In the genomic region with DNA sequence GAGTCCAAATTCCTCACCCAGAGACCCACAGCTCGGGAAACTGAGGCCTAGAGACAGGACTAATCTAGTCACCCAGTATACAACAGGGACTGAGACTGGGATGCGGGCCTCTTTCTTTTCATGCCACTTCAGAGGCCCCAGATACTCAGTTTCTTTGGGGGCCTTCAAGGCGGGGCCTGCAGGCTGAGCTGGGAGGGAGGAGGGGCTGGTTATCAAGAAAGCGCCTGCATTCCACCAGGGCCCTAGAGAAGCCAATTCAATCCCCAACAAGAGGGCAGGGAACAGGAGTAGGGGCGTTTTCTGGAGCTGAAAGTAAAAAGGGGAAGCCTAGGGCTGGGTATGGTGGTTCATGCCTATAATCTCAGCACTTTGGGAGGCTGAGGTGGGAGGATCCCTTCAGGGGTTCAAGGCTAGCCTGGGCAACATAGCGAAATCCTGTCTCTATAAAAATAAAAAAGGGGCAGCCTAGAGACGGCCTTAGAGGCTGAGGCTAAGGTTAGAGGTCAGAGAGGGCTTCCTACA, we compare ENCODE assay signal across 11 cellular contexts. TPM values are rescaled to one million over a fixed set of nuclear protein-coding genes. Genes with fewer than 3 reads are reported as not detected.
DNase-seq lines count a peak whose midpoint lies in the region; ATAC-seq and TF ChIP-seq lines count a peak whose summit lies in the region.
"Had no signal": no experiment of that assay in that cellular context is flagged by ENCODE, and none has a peak within 500 bp of the region (broad histone marks: within the 10 kb centered on the region; RNA-seq: fewer than 3 reads in every experiment).

No MANE protein-coding gene starts in this region.

- no peak for DNase-seq in CD14-positive monocyte (ENCODE audit: low spot score)
- peak; percentile 31 for DNase-seq in neural progenitor cell (ENCODE audit: low spot score)
- DNase-seq in stimulated activated CD4-positive, alpha-beta T cell treated with anti-CD3 and anti-CD28 coated beads, Interleukin-12 subunit alpha, Interleukin-12 subunit beta, amount 100 ng/mL, for 4 hours: no peak
- no peak for DNase-seq in cortex of kidney (lab: John Stamatoyannopoulos, UW)
- DNase-seq in NCI-H1436 (lab: John Stamatoyannopoulos, UW): no peak

- no peak for ATAC-seq in GM19397 (IDR thresholded peaks at IDR 0.05; ENCODE audit: unreplicated experiment)

- H3K9me3 ChIP-seq in KOPT-K1 (ENCODE audit: insufficient read depth, low read length, poor library complexity, severe bottlenecking) (no peaks in the 10 kb centered on the region), neural progenitor cell (ENCODE audit: low read depth) (no peaks in the 10 kb centered on the region)
- H3K9me3 ChIP-seq: Peyer's patch had no signal

- H3K4me1 Mint-ChIP-seq in CD14-positive monocyte (peaks cover 27% of the 10 kb centered on the region), neural progenitor cell (peaks cover 24% of the 10 kb centered on the region)

- H3K4me2 ChIP-seq in neural progenitor cell: peak overlapping the region; percentile 93

- peaks cover 17% of the 10 kb centered on the region for H3K4me1 ChIP-seq in neural progenitor cell

- H2AFZ ChIP-seq in neural progenitor cell (replicated peaks): no peak overlapping the region

- no peak overlapping the region for H3K4me3 ChIP-seq in neural progenitor cell

- H3K4me3 Mint-ChIP-seq in CD14-positive monocyte (peak overlapping the region; percentile 97 to 99), neural progenitor cell (peak overlapping the region; percentile 93)

- H3K36me3 Mint-ChIP-seq in CD14-positive monocyte (peaks cover 34 to 38% of the 10 kb centered on the region in 2 donors), neural progenitor cell (peaks cover 4% of the 10 kb centered on the region)

- peaks cover 0 to 3% (median 0%) of the 10 kb centered on the region in 7 donors for H3K9me3 Mint-ChIP-seq in CD14-positive monocyte
- H3K9me3 Mint-ChIP-seq in neural progenitor cell: no peaks in the 10 kb centered on the region

- peak overlapping the region; percentile 98 for H3K9ac ChIP-seq in neural progenitor cell

- peaks cover 35% of the 10 kb centered on the region for H3K36me3 ChIP-seq in KOPT-K1 (ENCODE audit: insufficient read depth, low read length)
- no peaks in the 10 kb centered on the region for H3K36me3 ChIP-seq in neural progenitor cell

- H3K27me3 Mint-ChIP-seq in CD14-positive monocyte (ENCODE audit: low read depth in 3 of 3): peaks cover 0 to 2% (median 0%) of the 10 kb centered on the region in 3 donors
- H3K27me3 Mint-ChIP-seq in neural progenitor cell (ENCODE audit: insufficient read depth, low read depth): no peaks in the 10 kb centered on the region

- intact Hi-C loops in CD14-positive monocyte (cut with micrococcal nuclease): loop anchor here (5.0 kb wide), 2 partner anchors 112 to 207 kb away; a partner anchor contains a TSS

- no peaks in the 10 kb centered on the region for H3K27me3 ChIP-seq in neural progenitor cell
- H3K27me3 ChIP-seq: Peyer's patch had no signal

- TF ChIP-seq CTCF in CD14-positive monocyte (IDR thresholded peaks at IDR 0.05) (no peak), neural progenitor cell (IDR thresholded peaks at IDR 0.05) (no peak)

- H3F3A ChIP-seq in neural progenitor cell (ENCODE audit: low read depth): peaks cover 16% of the 10 kb centered on the region

- peak overlapping the region; percentile 90 to 99 (median 97) for H3K27ac Mint-ChIP-seq in CD14-positive monocyte
- H3K27ac Mint-ChIP-seq in neural progenitor cell: no peak overlapping the region

- H3K27ac ChIP-seq in KOPT-K1 (ENCODE audit: low read depth, low read length, poor library complexity, severe bottlenecking) (peak overlapping the region; percentile 76), cingulate gyrus (ENCODE audit: low read depth, low read length) (peak overlapping the region; percentile 3), neural progenitor cell (no peak overlapping the region)

- peaks cover 4% of the 10 kb centered on the region for H4K20me1 ChIP-seq in neural progenitor cell (ENCODE audit: low read depth)

- peaks cover 7% of the 10 kb centered on the region for H3K79me2 ChIP-seq in neural progenitor cell (ENCODE audit: low read depth)

RNA-seq across cellular contexts. Expression of a gene that starts 1.6 kb away (rescaled TPM):
- 1 to 10 TPM; 2.6 to 4.0 TPM for polyA plus RNA-seq in CD14-positive monocyte
- 4.4 and 16.6 TPM in 2 replicates for total RNA-seq in neural progenitor cell (ENCODE audit: low replicate concordance)

RNA-seq across cellular contexts. Expression of a gene that starts 9.1 kb away (rescaled TPM):
- polyA plus RNA-seq in CD14-positive monocyte: 1 to 10 TPM; 9.0 to 9.4 TPM
- total RNA-seq in neural progenitor cell (ENCODE audit: low replicate concordance): 5.7 and 11.3 TPM in 2 replicates

RNA-seq across cellular contexts. Expression of a gene that starts 20.3 kb away (rescaled TPM):
- not detected for polyA plus RNA-seq in CD14-positive monocyte
- total RNA-seq in neural progenitor cell (ENCODE audit: low replicate concordance): 1.5 TPM in 1 of 2 replicates, not detected in the other
- total RNA-seq: myocyte, Peyer's patch, urinary bladder had no signal
- polyA plus RNA-seq: urinary bladder had no signal

RNA-seq across cellular contexts. Expression of a gene that starts 37.0 kb away (rescaled TPM):
- 10 to 100 TPM; 30.3 to 48.4 TPM for polyA plus RNA-seq in CD14-positive monocyte
- 19.8 and 39.7 TPM in 2 replicates for total RNA-seq in neural progenitor cell (ENCODE audit: low replicate concordance)

RNA-seq across cellular contexts. Expression of a gene that starts 56.5 kb away (rescaled TPM):
- polyA plus RNA-seq in CD14-positive monocyte: not detected
- total RNA-seq in neural progenitor cell (ENCODE audit: low replicate concordance): 0.06 TPM in 1 of 2 replicates, not detected in the other
- total RNA-seq: myocyte, Peyer's patch, urinary bladder had no signal
- polyA plus RNA-seq: urinary bladder had no signal
